In genomic region chr13:93723316-93723715, GRCh38 we compare ENCODE assay signal across 21 cellular contexts.
DNase-seq lines count a peak whose midpoint lies in the region; ATAC-seq, FAIRE-seq and TF ChIP-seq lines count a peak whose summit lies in the region.
"Had no signal": no experiment of that assay in that cellular context is flagged by ENCODE, and none has a peak within 500 bp of the region (broad histone marks: within the 10 kb centered on the region; RNA-seq: fewer than 3 reads in every experiment).

No MANE protein-coding gene starts in this region.

- H3K4me3 ChIP-seq in PC-3 (ENCODE audit: low read length) (no peak overlapping the region), fibroblast of the aortic adventitia (ENCODE audit: low read depth, low read length) (no peak overlapping the region)
- H3K4me3 ChIP-seq: BLaER1, GM12878, Peyer's patch had no signal

- no peak overlapping the region for H2AFZ ChIP-seq in PC-3 (ENCODE audit: low read length)

- H3K9me2 ChIP-seq in PC-3 (replicated peaks; ENCODE audit: low read length) = no peaks in the 10 kb centered on the region

- CTCF ChIA-PET in PC-3 (lab: Charles Lee) = no interaction called here

- H3K27me3 ChIP-seq in PC-3 (ENCODE audit: low read length) = no peaks in the 10 kb centered on the region
- H3K27me3 ChIP-seq: BLaER1, Peyer's patch had no signal

- no peak overlapping the region for H3K9ac ChIP-seq in PC-3 (ENCODE audit: low read length)
- H3K9ac ChIP-seq: BLaER1 had no signal

- no peaks in the 10 kb centered on the region for H3K9me3 ChIP-seq in PC-3 (ENCODE audit: low read length)
- H3K9me3 ChIP-seq: BLaER1, Peyer's patch had no signal

- intact Hi-C loops in PC-3 (cut with micrococcal nuclease) = no loop called here

- no peak for TF ChIP-seq POLR2A in H54 (IDR thresholded peaks at IDR 0.05; ENCODE audit: low read depth, low read length)

- no peaks in the 10 kb centered on the region for H3K79me2 ChIP-seq in PC-3 (ENCODE audit: low read length)

- peaks cover 4% of the 10 kb centered on the region for H3F3A ChIP-seq in PC-3 (ENCODE audit: low read length, unreplicated experiment)

- no peak for ATAC-seq in PC-3
- no peak for ATAC-seq in GM18909 (IDR thresholded peaks at IDR 0.05; ENCODE audit: poor library complexity, unreplicated experiment)
- ATAC-seq: GM12878, Right ventricle myocardium inferior had no signal

- peak; percentile 83 for FAIRE-seq in H54 (lab: Jason Lieb, UNC)
- FAIRE-seq: GM12878, GM19239 had no signal

- H3K27ac ChIP-seq in PC-3 (ENCODE audit: low read length) = no peak overlapping the region
- H3K27ac ChIP-seq: BLaER1, Peyer's patch had no signal

- BruUV-seq in PC-3 (replicated peaks; lab: Mats Ljungman, UMichigan) = no TSS peak

- H3K4me2 ChIP-seq in PC-3 (ENCODE audit: low read length) = no peak overlapping the region
- H3K4me2 ChIP-seq: BLaER1 had no signal

- TF ChIP-seq CTCF in PC-3 (conservative IDR thresholded peaks at IDR 0.05; ENCODE audit: low read depth, low read length) (no peak), fibroblast of the aortic adventitia (IDR thresholded peaks at IDR 0.05; ENCODE audit: insufficient read depth, low read length) (no peak)

- no peaks in the 10 kb centered on the region for H4K20me1 ChIP-seq in PC-3 (ENCODE audit: low read length)
- H4K20me1 ChIP-seq: BLaER1 had no signal

- H3K36me3 ChIP-seq in PC-3 (ENCODE audit: low read depth, low read length) = no peaks in the 10 kb centered on the region
- H3K36me3 ChIP-seq: BLaER1, Peyer's patch had no signal

- peaks cover 24% of the 10 kb centered on the region for H3K4me1 ChIP-seq in PC-3 (ENCODE audit: insufficient read depth, low read length)
- H3K4me1 ChIP-seq: BLaER1, Peyer's patch had no signal

- DNase-seq in NCI-H1105 treated with DMSO at 0.1 percent for 48 hours (lab: John Stamatoyannopoulos, UW) (peak; percentile 7), NCI-H1105 (lab: John Stamatoyannopoulos, UW) (no peak), H54 (ENCODE audit: insufficient read length, low spot score) (no peak), PC-3 (peak; percentile 10), fibroblast of the aortic adventitia (ENCODE audit: low read depth) (peak; percentile 45), RKO (ENCODE audit: low spot score) (no peak), OCI-M2 (lab: John Stamatoyannopoulos, UW; ENCODE audit: unreplicated experiment) (no peak)
- DNase-seq: CD4-positive, alpha-beta memory T cell; DMS53; EL; GOT3; KG1; NCI-H1436; NCI-H2029 treated with DMSO at 0.1 percent for 48 hours; NCI-H510A treated with DMSO at 0.1 percent for 48 hours; Peyer's patch had no signal

- POLR2A ChIA-PET in PC-3 (lab: Charles Lee; ENCODE audit: unreplicated experiment) = no interaction called here

Comparison
In these comparisons a context has a peak if more than half of its experiments do, and no peak if none do; other contexts are left out.
1. DNase-seq: peak in NCI-H1105 treated with DMSO at 0.1 percent for 48 hours (single experiment), PC-3 (single experiment) and fibroblast of the aortic adventitia (single experiment); none in NCI-H1105 (single experiment), H54 (single experiment), RKO (single experiment) and OCI-M2 (single experiment).